Comparison of ENCODE assay signal across 21 cellular contexts in genomic region chr5:141735823-141736222, GRCh38. TPM values are rescaled to one million over a fixed set of nuclear protein-coding genes. Genes with fewer than 3 reads are reported as not detected.
A peak's percentile ranks its signal among the peaks of the same experiment; 100 is the strongest.
DNase-seq lines count a peak whose midpoint lies in the region; ATAC-seq, FAIRE-seq and TF ChIP-seq lines count a peak whose summit lies in the region.
"Had no signal": no experiment of that assay in that cellular context is flagged by ENCODE, and none has a peak within 500 bp of the region (broad histone marks: within the 10 kb centered on the region; RNA-seq: fewer than 3 reads in every experiment).

No MANE protein-coding gene starts in this region.

- FAIRE-seq in small intestine (lab: Jason Lieb, UNC) = no peak
- FAIRE-seq: A204.1, GM12878, H54, HTR-8/SVneo, K562 had no signal

- H3K4me3 Mint-ChIP-seq in WTC11 = no peak overlapping the region
- H3K4me3 Mint-ChIP-seq: CD4-positive, alpha-beta T cell had no signal

- H3K4me2 ChIP-seq in Karpas-422 (ENCODE audit: low read depth, low read length, poor library complexity, severe bottlenecking) = peak overlapping the region; percentile 56

- 17 to 34% (median 22%) methylated on average over 1 of the region's 1 CpG for WGBS in small intestine, 3 donors

- CTCF ChIA-PET in WTC11 (lab: Charles Lee) (interaction anchor here (1.2 to 3.8 kb wide), 2 partner anchors 78 to 90 kb away, joined by 3 to 12 read pairs; no protein-coding TSS in a partner anchor), A673 (lab: Charles Lee) (no interaction called here)

- no peaks in the 10 kb centered on the region for H4K20me1 ChIP-seq in Karpas-422 (ENCODE audit: insufficient read depth, low read depth, low read length)

- H3K9me3 ChIP-seq in Karpas-422 (ENCODE audit: low read length) (no peaks in the 10 kb centered on the region), small intestine (ENCODE audit: control insufficient read depth, low read depth) (no peaks in the 10 kb centered on the region), A673 (ENCODE audit: low read depth, low read length, poor library complexity, severe bottlenecking) (no peaks in the 10 kb centered on the region)

- TF ChIP-seq CTCF in WTC11 (IDR thresholded peaks at IDR 0.05) (no peak), A673 (conservative IDR thresholded peaks at IDR 0.05; ENCODE audit: low read depth, low read length) (no peak)

- DNase-seq in Karpas-422 (peak; percentile 74), WTC11 (ENCODE audit: low spot score) (no peak), left colon (no peak), small intestine (peak; percentile 59), A673 (ENCODE audit: low spot score) (no peak), NK-92 (lab: John Stamatoyannopoulos, UW; ENCODE audit: unreplicated experiment) (no peak)
- DNase-seq: AML-193; Calu3; CD4-positive, alpha-beta T cell; DMS79 treated with DMSO at 0.1 percent for 48 hours; HCEC 1CT; IMR-90 had no signal

- no peaks in the 10 kb centered on the region for H3K79me2 ChIP-seq in Karpas-422 (ENCODE audit: low read length)

- no peak overlapping the region for H2AFZ ChIP-seq in Karpas-422 (ENCODE audit: low read length)

- H3K27ac ChIP-seq in Karpas-422 (ENCODE audit: low read length) (peak overlapping the region; percentile 83), small intestine (ENCODE audit: low read depth in 1 of 2, low read length in 1 of 2) (no peak overlapping the region), A673 (ENCODE audit: low read depth, low read length, poor library complexity, severe bottlenecking) (no peak overlapping the region)
- H3K27ac ChIP-seq: C4-2B had no signal

- no peaks in the 10 kb centered on the region for H3K36me3 ChIP-seq in Karpas-422 (ENCODE audit: insufficient read depth, low read length)
- H3K36me3 ChIP-seq in small intestine (ENCODE audit: control insufficient read depth in 2 of 2, insufficient read depth in 2 of 2, low read length in 2 of 2) = no peaks in the 10 kb centered on the region
- H3K36me3 ChIP-seq in A673 (ENCODE audit: insufficient read depth, low read length, poor library complexity, severe bottlenecking) = no peaks in the 10 kb centered on the region

- no peaks in the 10 kb centered on the region for H3K27me3 ChIP-seq in Karpas-422 (ENCODE audit: low read length)
- H3K27me3 ChIP-seq in small intestine (ENCODE audit: control insufficient read depth in 2 of 2, insufficient read depth in 2 of 2, low read length in 2 of 2) = no peaks in the 10 kb centered on the region
- H3K27me3 ChIP-seq in A673 (replicated peaks; ENCODE audit: insufficient read depth, low read depth, low read length, poor library complexity) = peaks cover 20% of the 10 kb centered on the region

- H3K9me2 ChIP-seq in Karpas-422 (replicated peaks; ENCODE audit: insufficient read depth, low read length) = no peaks in the 10 kb centered on the region

- H3K4me1 Mint-ChIP-seq in WTC11 = peaks cover 21% of the 10 kb centered on the region

- peak overlapping the region; percentile 48 for H3K9ac ChIP-seq in Karpas-422 (ENCODE audit: low read length)

- no peaks in the 10 kb centered on the region; the same call in 1 of the 2 replicates for H3K27me3 Mint-ChIP-seq in WTC11 (ENCODE audit: low read depth)

- H3K4me1 ChIP-seq in Karpas-422 (ENCODE audit: low read length) (peaks cover 95% of the 10 kb centered on the region), small intestine (ENCODE audit: control insufficient read depth in 2 of 2, insufficient read depth in 1 of 2, low read depth in 1 of 2, low read length in 1 of 2) (no peaks in the 10 kb centered on the region), A673 (ENCODE audit: insufficient read depth, low read length, poor library complexity, severe bottlenecking) (no peaks in the 10 kb centered on the region)

- no TSS peak for BruUV-seq in A673 (replicated peaks; lab: Mats Ljungman, UMichigan)

- no peak overlapping the region for H3K27ac Mint-ChIP-seq in WTC11
- H3K27ac Mint-ChIP-seq: CD4-positive, alpha-beta T cell had no signal

- H3K36me3 Mint-ChIP-seq in WTC11 = no peaks in the 10 kb centered on the region

- H3K4me3 ChIP-seq in Karpas-422 (ENCODE audit: low read length) (peak overlapping the region; percentile 22; the same call in 1 of the 2 replicates), small intestine (ENCODE audit: low read depth in 1 of 2, low read length in 2 of 2) (no peak overlapping the region), A673 (ENCODE audit: low read depth, low read length, poor library complexity, severe bottlenecking) (no peak overlapping the region)
- H3K4me3 ChIP-seq: GM12878, K562 had no signal

- no peaks in the 10 kb centered on the region for H3K9me3 Mint-ChIP-seq in WTC11
- H3K9me3 Mint-ChIP-seq: CD4-positive, alpha-beta T cell had no signal

- intact Hi-C loops in left colon (cut with DNase I, micrococcal nuclease) = no loop called here
- intact Hi-C loops in A673 (cut with micrococcal nuclease; ENCODE audit: unreplicated experiment) = no loop called here

- POLR2A ChIA-PET in WTC11 (lab: Charles Lee) (no interaction called here), A673 (lab: Charles Lee; ENCODE audit: low non-redundant PET) (no interaction called here)

- ATAC-seq in WTC11 (peak; percentile 36), left colon (peak; percentile 69), HG03460 (IDR thresholded peaks at IDR 0.05; ENCODE audit: unreplicated experiment) (no peak), HG03025 (IDR thresholded peaks at IDR 0.05; ENCODE audit: low FRiP score, unreplicated experiment) (no peak)
- ATAC-seq: GM12878, K562 had no signal

TF ChIP-seq in WTC11, 78 proteins besides CTCF, POLR2A, EP300 and RAD21:
- 0 out of 2 replicates have a peak, but pooled peaks have one; percentile 26 for TF ChIP-seq MAX (CRISPR knock-in tag; IDR thresholded peaks at IDR 0.05)
- TF ChIP-seq PRDM15 (CRISPR knock-in tag; IDR thresholded peaks at IDR 0.05) = no peak

RNA-seq across cellular contexts. Expression of gene ARAP3, which starts 53.8 kb away (rescaled TPM):
- 0.07 TPM in 1 of 2 replicates, not detected in the other for total RNA-seq in Karpas-422 (2014; rRNA removed; shearing (Covaris generic); ENCODE audit: low replicate concordance)
- total RNA-seq in WTC11 (2021) (51.2 to 60.4 TPM (median 53.4 TPM) in 3 replicates), left colon (1 to 10 TPM; 5.3 to 7.1 TPM), A673 (2021) (4.1 and 4.6 TPM in 2 replicates)
- polyA plus RNA-seq in small intestine = 1 to 10 TPM in 2 of 3 donors, under 1 TPM in 1; 0.45 to 7.7 (median 1.6) TPM
- total RNA-seq: G401 had no signal

Comparison
In these comparisons a context has a peak if more than half of its experiments do, and no peak if none do; other contexts are left out.
1. DNase-seq: peak in Karpas-422 (single experiment) and small intestine (single experiment); none in WTC11 (single experiment), left colon (0 of 2), A673 (single experiment) and NK-92 (single experiment).
2. ATAC-seq: peak in WTC11 (single experiment) and left colon (single experiment); none in HG03460 (single experiment) and HG03025 (single experiment).